17 cellular contexts compared by ENCODE assay signal in the genomic region with DNA sequence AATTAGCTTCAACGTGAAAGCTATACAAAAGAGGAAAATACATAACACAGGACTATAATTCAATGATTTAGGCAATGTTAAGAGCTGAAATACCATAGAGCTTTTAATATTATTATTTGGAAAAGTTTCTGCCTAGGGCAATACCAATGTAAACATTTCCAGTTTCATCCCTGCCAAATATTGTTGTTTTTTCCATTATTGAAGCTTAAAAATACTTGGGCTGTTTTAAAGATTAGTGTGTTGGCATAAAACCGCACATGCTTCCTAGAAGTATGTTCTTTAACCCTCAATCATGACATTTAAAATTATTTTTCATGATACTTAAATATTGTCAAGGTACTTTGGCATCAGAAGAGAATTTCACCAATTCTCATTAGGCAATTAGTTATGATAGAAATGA. TPM values are rescaled to one million over a fixed set of nuclear protein-coding genes. Genes with fewer than 3 reads are reported as not detected.
"Had no signal": no experiment of that assay in that cellular context is flagged by ENCODE, and none has a peak within 500 bp of the region (broad histone marks: within the 10 kb centered on the region; RNA-seq: fewer than 3 reads in every experiment).

No MANE protein-coding gene starts in this region.

- H3K9me3 Mint-ChIP-seq: activated naive CD4-positive, alpha-beta T cell treated with anti-CD3 and anti-CD28 coated beads, Interleukin-2, amount 50 U/mL, for 72 hours; endodermal cell; nephron progenitor cell; stimulated activated naive CD8-positive, alpha-beta T cell treated with anti-CD3 and anti-CD28 coated beads, Interleukin-15, Interleukin-2, amounts not matched to agents 100 ng/mL and 50 ng/mL, for 24 hours had no signal

- H3K4me3 ChIP-seq: heart left ventricle, sigmoid colon had no signal

- H3K4me3 Mint-ChIP-seq: activated T-cell treated with anti-CD3 and anti-CD28 coated beads, Interleukin-2, amount 50 U/mL, for 24 hours; endodermal cell; nephron progenitor cell; stimulated activated naive CD8-positive, alpha-beta T cell treated with anti-CD3 and anti-CD28 coated beads, Interleukin-15, Interleukin-2, amounts not matched to agents 100 ng/mL and 50 ng/mL, for 24 hours had no signal

- H3K27ac Mint-ChIP-seq: activated naive CD4-positive, alpha-beta T cell treated with anti-CD3 and anti-CD28 coated beads, Interleukin-2, amount 50 U/mL, for 72 hours; activated T-cell treated with anti-CD3 and anti-CD28 coated beads, Interleukin-2, amount 50 U/mL, for 24 hours; endodermal cell; nephron progenitor cell; stimulated activated naive CD8-positive, alpha-beta T cell treated with anti-CD3 and anti-CD28 coated beads, Interleukin-15, Interleukin-2, amounts not matched to agents 100 ng/mL and 50 ng/mL, for 24 hours had no signal

- ATAC-seq: activated naive CD4-positive, alpha-beta T cell treated with anti-CD3 and anti-CD28 coated beads, Interleukin-2, amount 50 U/mL, for 72 hours had no signal

- H3K36me3 ChIP-seq: heart left ventricle, sigmoid colon had no signal

- H3K36me3 Mint-ChIP-seq: activated naive CD4-positive, alpha-beta T cell treated with anti-CD3 and anti-CD28 coated beads, Interleukin-2, amount 50 U/mL, for 72 hours had no signal

- DNase-seq: activated CD4-positive, alpha-beta T cell treated with anti-CD3 and anti-CD28 coated beads, Interleukin-2, amount 50 U/mL, for 4 hours; activated CD4-positive, CD25-positive, alpha-beta regulatory T cell treated with anti-CD3 and anti-CD28 coated beads, Interleukin-2, amount 50 U/mL, for 72 hours; activated effector memory CD4-positive, alpha-beta T cell treated with anti-CD3 and anti-CD28 coated beads, Interleukin-2, amount 50 U/mL, for 16 hours; activated T-cell treated with anti-CD3 and anti-CD28 coated beads, Interleukin-2, amount 50 U/mL, for 24 hours; caudate nucleus; endodermal cell; foreskin melanocyte; heart left ventricle; islet precursor cell; left ventricle myocardium superior; nephron progenitor cell; sigmoid colon; stimulated activated CD4-positive, alpha-beta T cell treated with anti-CD3 and anti-CD28 coated beads, Interleukin-4, amount 100 ng/mL, for 1 hour; stimulated activated CD8-positive, alpha-beta memory T cell treated with anti-CD3 and anti-CD28 coated beads, Interleukin-4, amount 100 ng/mL, for 48 hours; SW 1271 had no signal

- H3K27me3 Mint-ChIP-seq: activated T-cell treated with anti-CD3 and anti-CD28 coated beads, Interleukin-2, amount 50 U/mL, for 24 hours; stimulated activated naive CD8-positive, alpha-beta T cell treated with anti-CD3 and anti-CD28 coated beads, Interleukin-15, Interleukin-2, amounts not matched to agents 100 ng/mL and 50 ng/mL, for 24 hours had no signal

- H3K4me1 ChIP-seq: sigmoid colon had no signal

- H3K9me3 ChIP-seq: heart left ventricle, sigmoid colon had no signal

- H3K27me3 ChIP-seq: heart left ventricle, sigmoid colon had no signal

RNA-seq across cellular contexts. Expression of gene PDE1A, which starts 18.7 kb away (rescaled TPM):
- total RNA-seq: activated naive CD4-positive, alpha-beta T cell treated with anti-CD3 and anti-CD28 coated beads, Interleukin-2, amount 50 U/mL, for 72 hours had no signal
